9 cellular contexts compared by ENCODE assay signal in genomic region chr1:30755334-30755733, GRCh38. TPM values are rescaled to one million over a fixed set of nuclear protein-coding genes. Genes with fewer than 3 reads are reported as not detected.
A peak's percentile ranks its signal among the peaks of the same experiment; 100 is the strongest.
DNase-seq lines count a peak whose midpoint lies in the region; ATAC-seq and TF ChIP-seq lines count a peak whose summit lies in the region.
"Had no signal": no experiment of that assay in that cellular context is flagged by ENCODE, and none has a peak within 500 bp of the region (broad histone marks: within the 10 kb centered on the region; RNA-seq: fewer than 3 reads in every experiment).

No MANE protein-coding gene starts in this region.

- no peaks in the 10 kb centered on the region for H3K79me2 ChIP-seq in neural progenitor cell (ENCODE audit: low read depth)
- H3K79me2 ChIP-seq in trophoblast cell (ENCODE audit: control insufficient read depth, insufficient read depth, low read length, poor library complexity) = no peaks in the 10 kb centered on the region

- H4K91ac ChIP-seq in trophoblast cell (ENCODE audit: low read depth, low read length) = no peak overlapping the region

- H3K27ac ChIP-seq in CD4-positive, alpha-beta T cell (ENCODE audit: low read depth, low read length) = peak overlapping the region; percentile 97
- H3K27ac ChIP-seq in KOPT-K1 (ENCODE audit: low read depth, low read length, poor library complexity, severe bottlenecking) = peak overlapping the region; percentile 95
- no peak overlapping the region for H3K27ac ChIP-seq in neural progenitor cell
- no peak overlapping the region for H3K27ac ChIP-seq in trophoblast cell (ENCODE audit: low read depth, low read length)

- H3K4me3 Mint-ChIP-seq in CD4-positive, alpha-beta T cell = peak overlapping the region; percentile 96
- H3K4me3 Mint-ChIP-seq in central memory CD8-positive, alpha-beta T cell = peak overlapping the region; percentile 92
- peak overlapping the region; percentile 14 for H3K4me3 Mint-ChIP-seq in neural progenitor cell

- H2BK5ac ChIP-seq in trophoblast cell (ENCODE audit: low read depth, low read length, poor library complexity) = no peak overlapping the region

- no peak for ATAC-seq in CD4-positive, alpha-beta T cell (ENCODE audit: poor library complexity)
- ATAC-seq in central memory CD8-positive, alpha-beta T cell (replicated peaks; ENCODE audit: extremely low read depth, poor library complexity, severe bottlenecking) = no peak
- ATAC-seq in GM21723 (IDR thresholded peaks at IDR 0.05; ENCODE audit: unreplicated experiment) = no peak
- ATAC-seq in HG03135 (IDR thresholded peaks at IDR 0.05; ENCODE audit: unreplicated experiment) = no peak

- no peak overlapping the region for H3K14ac ChIP-seq in trophoblast cell (ENCODE audit: low read length)

- no peak for DNase-seq in CD4-positive, alpha-beta T cell
- DNase-seq in central memory CD8-positive, alpha-beta T cell (ENCODE audit: low spot score in 2 of 2) = no peak
- no peak for DNase-seq in neural progenitor cell (ENCODE audit: low spot score)
- no peak for DNase-seq in NCI-H2227 (lab: John Stamatoyannopoulos, UW; ENCODE audit: unreplicated experiment)
- DNase-seq in trophoblast cell = no peak
- DNase-seq: caudate nucleus had no signal

- no peaks in the 10 kb centered on the region for H3K27me3 Mint-ChIP-seq in CD4-positive, alpha-beta T cell
- H3K27me3 Mint-ChIP-seq in central memory CD8-positive, alpha-beta T cell = no peaks in the 10 kb centered on the region
- H3K27me3 Mint-ChIP-seq in neural progenitor cell (ENCODE audit: insufficient read depth, low read depth) = peaks cover 6% of the 10 kb centered on the region

- no peak overlapping the region for H2BK12ac ChIP-seq in trophoblast cell (ENCODE audit: low read length)

- no peak overlapping the region for H3K18ac ChIP-seq in trophoblast cell (ENCODE audit: low read length)

- no peak overlapping the region for H2AFZ ChIP-seq in neural progenitor cell (replicated peaks)
- no peak overlapping the region for H2AFZ ChIP-seq in trophoblast cell (ENCODE audit: insufficient read depth, low read length, poor library complexity)

- H3K4me3 ChIP-seq in neural progenitor cell (no peak overlapping the region), trophoblast cell (ENCODE audit: low read depth, low read length) (no peak overlapping the region)

- no peaks in the 10 kb centered on the region for H3F3A ChIP-seq in neural progenitor cell (ENCODE audit: low read depth)

- intact Hi-C loops in CD4-positive, alpha-beta T cell (cut with DNase I, micrococcal nuclease) = no loop called here

- peaks cover 98% of the 10 kb centered on the region for H3K4me1 Mint-ChIP-seq in CD4-positive, alpha-beta T cell (ENCODE audit: low read depth)
- peaks cover 92% of the 10 kb centered on the region for H3K4me1 Mint-ChIP-seq in central memory CD8-positive, alpha-beta T cell
- peaks cover 17% of the 10 kb centered on the region for H3K4me1 Mint-ChIP-seq in neural progenitor cell

- peaks cover 7% of the 10 kb centered on the region for H3K79me1 ChIP-seq in trophoblast cell (ENCODE audit: low read length)

- H2AK5ac ChIP-seq in trophoblast cell (ENCODE audit: low read length) = no peak overlapping the region

- TF ChIP-seq CTCF in CD4-positive, alpha-beta T cell (IDR thresholded peaks at IDR 0.05) = no peak
- no peak for TF ChIP-seq CTCF in neural progenitor cell (IDR thresholded peaks at IDR 0.05)

- no peaks in the 10 kb centered on the region for H3K27me3 ChIP-seq in CD4-positive, alpha-beta T cell (ENCODE audit: control insufficient read depth, insufficient read depth, low read length)
- H3K27me3 ChIP-seq in neural progenitor cell (no peaks in the 10 kb centered on the region), trophoblast cell (ENCODE audit: insufficient read depth, low read length) (no peaks in the 10 kb centered on the region)

- H3K4me2 ChIP-seq in neural progenitor cell = no peak overlapping the region
- no peak overlapping the region for H3K4me2 ChIP-seq in trophoblast cell (ENCODE audit: low read length)

- H3K4ac ChIP-seq in trophoblast cell (ENCODE audit: low read depth, low read length) = no peak overlapping the region

- H3K27ac Mint-ChIP-seq in CD4-positive, alpha-beta T cell = peak overlapping the region; percentile 96
- H3K27ac Mint-ChIP-seq in central memory CD8-positive, alpha-beta T cell (ENCODE audit: low read depth) = peak overlapping the region; percentile 94
- no peak overlapping the region for H3K27ac Mint-ChIP-seq in neural progenitor cell

- peaks cover 52% of the 10 kb centered on the region for H3K36me3 Mint-ChIP-seq in CD4-positive, alpha-beta T cell (ENCODE audit: low read depth)
- H3K36me3 Mint-ChIP-seq in central memory CD8-positive, alpha-beta T cell (ENCODE audit: insufficient read depth) = peaks cover 57% of the 10 kb centered on the region
- H3K36me3 Mint-ChIP-seq in neural progenitor cell = no peaks in the 10 kb centered on the region

- H4K8ac ChIP-seq in trophoblast cell (ENCODE audit: low read depth, low read length) = no peak overlapping the region

- H3K4me1 ChIP-seq in neural progenitor cell = peaks cover 6% of the 10 kb centered on the region
- H3K4me1 ChIP-seq in trophoblast cell (ENCODE audit: control insufficient read depth in 1 of 2, insufficient read depth in 2 of 2, low read length in 2 of 2) = peaks cover 16 to 18% of the 10 kb centered on the region in 2 experiments

- WGBS in trophoblast cell (ENCODE audit: extremely low coverage, insufficient coverage, insufficient read length) = no CpG with 5 or more reads among the region's 6 CpGs

- no peaks in the 10 kb centered on the region for H3K9me3 ChIP-seq in CD4-positive, alpha-beta T cell (ENCODE audit: control insufficient read depth, low read length)
- H3K9me3 ChIP-seq in KOPT-K1 (ENCODE audit: insufficient read depth, low read length, poor library complexity, severe bottlenecking) (no peaks in the 10 kb centered on the region), neural progenitor cell (ENCODE audit: low read depth) (no peaks in the 10 kb centered on the region), trophoblast cell (ENCODE audit: insufficient read depth, low read depth, low read length) (peaks cover 1% of the 10 kb centered on the region)

- H3K9ac ChIP-seq in neural progenitor cell = no peak overlapping the region
- no peak overlapping the region for H3K9ac ChIP-seq in trophoblast cell (ENCODE audit: low read length)

- peaks cover 28% of the 10 kb centered on the region for H3K36me3 ChIP-seq in KOPT-K1 (ENCODE audit: insufficient read depth, low read length)
- H3K36me3 ChIP-seq in neural progenitor cell = no peaks in the 10 kb centered on the region
- no peaks in the 10 kb centered on the region for H3K36me3 ChIP-seq in trophoblast cell (ENCODE audit: control insufficient read depth in 1 of 2, insufficient read depth in 2 of 2, low read length in 2 of 2)

- CTCF ChIA-PET in CD4-positive, alpha-beta T cell (lab: Charles Lee) = interaction anchor here (1.1 to 6.8 kb wide), 4 partner anchors 12 to 36 kb away, joined by 3 to 43 read pairs (median 32); no protein-coding TSS in a partner anchor

- no peak overlapping the region for H3K23ac ChIP-seq in trophoblast cell (ENCODE audit: low read length)

- no peak overlapping the region for H4K12ac ChIP-seq in trophoblast cell (ENCODE audit: low read depth, low read length)

- H3K9me3 Mint-ChIP-seq in CD4-positive, alpha-beta T cell = no peaks in the 10 kb centered on the region
- no peaks in the 10 kb centered on the region for H3K9me3 Mint-ChIP-seq in central memory CD8-positive, alpha-beta T cell
- peaks cover 5% of the 10 kb centered on the region for H3K9me3 Mint-ChIP-seq in neural progenitor cell

- no peak overlapping the region for H2BK120ac ChIP-seq in trophoblast cell (ENCODE audit: insufficient read depth, low read length, poor library complexity)

- H4K20me1 ChIP-seq in neural progenitor cell (ENCODE audit: low read depth) = no peaks in the 10 kb centered on the region

- POLR2A ChIA-PET in CD4-positive, alpha-beta T cell (lab: Charles Lee) = interaction anchor here (1.6 to 13.4 kb wide), 5 partner anchors 9 to 36 kb away, joined by 3 to 457 read pairs (median 8); no protein-coding TSS in a partner anchor

RNA-seq across cellular contexts. Expression of gene LAPTM5, which starts 2.2 kb away (rescaled TPM):
- total RNA-seq in CD4-positive, alpha-beta T cell = 100 to 1,000 TPM; 625 to 642 TPM
- total RNA-seq in neural progenitor cell (ENCODE audit: low replicate concordance) = not detected in 2 replicates
- polyA plus RNA-seq in trophoblast cell (2013) = 0.30 and 0.33 TPM in 2 replicates

RNA-seq across cellular contexts. Expression of gene MATN1, which starts 31.9 kb away (rescaled TPM):
- 1 to 10 TPM; 2.5 to 2.7 TPM for total RNA-seq in CD4-positive, alpha-beta T cell
- 0.09 TPM in 1 of 2 replicates, not detected in the other for total RNA-seq in neural progenitor cell (ENCODE audit: low replicate concordance)
- polyA plus RNA-seq in trophoblast cell (2013) = 0.04 and 0.10 TPM in 2 replicates

Comparison
In these comparisons a context has a peak if more than half of its experiments do, and no peak if none do; other contexts are left out.
1. H3K27ac ChIP-seq: peak in CD4-positive, alpha-beta T cell (single experiment) and KOPT-K1 (single experiment); none in neural progenitor cell (single experiment) and trophoblast cell (single experiment).
2. H3K4me3 Mint-ChIP-seq: peak in every context shown above with its lines; median percentile 96 in CD4-positive, alpha-beta T cell; 92 in central memory CD8-positive, alpha-beta T cell; 14 in neural progenitor cell.
3. RNA of gene LAPTM5, which starts 2.2 kb away (total RNA-seq): 625 to 642 TPM in CD4-positive, alpha-beta T cell; not detected in neural progenitor cell; every median in the first group is over 100 times any median in the second.